In genomic region chr19:10231624-10232228, GRCh38 we compare ENCODE assay signal across 8 cellular contexts. TPM values are rescaled to one million over a fixed set of nuclear protein-coding genes. Genes with fewer than 3 reads are reported as not detected.
DNase-seq lines count a peak whose midpoint lies in the region; ATAC-seq and TF ChIP-seq lines count a peak whose summit lies in the region.

No MANE protein-coding gene starts in this region.

- H4K20me1 ChIP-seq in hepatocyte (ENCODE audit: insufficient read depth, poor library complexity, severe bottlenecking) = no peaks in the 10 kb centered on the region

- H3K4me1 ChIP-seq in HAP-1 (no peaks in the 10 kb centered on the region), hepatocyte (ENCODE audit: insufficient read depth) (peaks cover 10% of the 10 kb centered on the region)

- no peak overlapping the region for H2AFZ ChIP-seq in hepatocyte

- peaks cover 53% of the 10 kb centered on the region for H3K4me1 Mint-ChIP-seq in activated B cell treated with CpG ODN at 0.5 μM for 24 hours
- peaks cover 26% of the 10 kb centered on the region for H3K4me1 Mint-ChIP-seq in stimulated activated effector memory CD8-positive, alpha-beta T cell treated with anti-CD3 and anti-CD28 coated beads, Interleukin-12 subunit alpha, Interleukin-12 subunit beta, amount 100 ng/mL, for 72 hours

- no peaks in the 10 kb centered on the region for H3K27me3 Mint-ChIP-seq in activated B cell treated with CpG ODN at 0.5 μM for 24 hours

- H3K27me3 ChIP-seq in HAP-1 (ENCODE audit: low read depth) = no peaks in the 10 kb centered on the region
- no peaks in the 10 kb centered on the region for H3K27me3 ChIP-seq in hepatocyte

- in situ Hi-C loops in HAP-1 (cut with MboI; ENCODE audit: low sequenced_read_pairs) = loop anchor here (25.0 kb wide), 1 partner anchor 294 kb away; the partner anchor contains the start of gene OLFM2

- ATAC-seq in activated B cell treated with CpG ODN at 0.5 μM for 24 hours (ENCODE audit: low read depth) = no peak
- no peak for ATAC-seq in stimulated activated effector memory CD8-positive, alpha-beta T cell treated with anti-CD3 and anti-CD28 coated beads, Interleukin-12 subunit alpha, Interleukin-12 subunit beta, amount 100 ng/mL, for 72 hours
- ATAC-seq in GM21529 (IDR thresholded peaks at IDR 0.05; ENCODE audit: unreplicated experiment) = no peak
- ATAC-seq in GM18907 (IDR thresholded peaks at IDR 0.05; ENCODE audit: unreplicated experiment) = no peak

- CTCF ChIA-PET in activated B cell treated with CpG ODN at 0.5 μM for 24 hours (lab: Charles Lee) = interaction anchor here (8.1 kb wide), 1 partner anchor 18 kb away, joined by 93 read pairs; the partner anchor contains the start of gene MRPL4

- 76% methylated on average over 8 of the region's 8 CpGs for WGBS in hepatocyte (ENCODE audit: low lambda C conversion rate, missing lambda C conversion rate)

- POLR2A ChIA-PET in activated B cell treated with CpG ODN at 0.5 μM for 24 hours (lab: Charles Lee) = interaction anchor here (0.6 to 1.3 kb wide), 5 partner anchors 8 to 136 kb away, joined by 3 to 10 read pairs (median 3); no protein-coding TSS in a partner anchor

- peaks cover 42% of the 10 kb centered on the region for H3K79me2 ChIP-seq in hepatocyte

- DNase-seq in HAP-1 (ENCODE audit: low spot score in 2 of 2) (no peak), activated B cell treated with CpG ODN at 0.5 μM for 24 hours (no peak), hepatocyte (ENCODE audit: low spot score) (no peak), NCI-H2196 (lab: John Stamatoyannopoulos, UW; ENCODE audit: unreplicated experiment) (no peak), middle frontal gyrus (ENCODE audit: extremely low spot score, low spot score) (no peak)
- no peak for DNase-seq in stimulated activated effector memory CD8-positive, alpha-beta T cell treated with anti-CD3 and anti-CD28 coated beads, Interleukin-12 subunit alpha, Interleukin-12 subunit beta, amount 100 ng/mL, for 72 hours (ENCODE audit: low spot score in 2 of 2)

- TF ChIP-seq CTCF in activated B cell treated with CpG ODN at 0.5 μM for 24 hours (IDR thresholded peaks at IDR 0.05) (no peak), hepatocyte (IDR thresholded peaks at IDR 0.05; ENCODE audit: poor library complexity) (no peak)

- H3K9me3 ChIP-seq in HAP-1 = no peaks in the 10 kb centered on the region
- H3K9me3 ChIP-seq in hepatocyte (ENCODE audit: low read depth) = no peaks in the 10 kb centered on the region

- intact Hi-C loops in activated B cell treated with CpG ODN at 0.5 μM for 24 hours (cut with micrococcal nuclease) = loop anchor here (1.0 to 10.0 kb wide), 3 partner anchors 8 to 863 kb away; partner anchors contain the start of genes CDKN2D and KRI1

- no peaks in the 10 kb centered on the region for H3K36me3 Mint-ChIP-seq in activated B cell treated with CpG ODN at 0.5 μM for 24 hours (ENCODE audit: low read depth)
- peaks cover 6% of the 10 kb centered on the region for H3K36me3 Mint-ChIP-seq in stimulated activated effector memory CD8-positive, alpha-beta T cell treated with anti-CD3 and anti-CD28 coated beads, Interleukin-12 subunit alpha, Interleukin-12 subunit beta, amount 100 ng/mL, for 72 hours

- no peaks in the 10 kb centered on the region for H3K9me2 ChIP-seq in hepatocyte (replicated peaks; ENCODE audit: insufficient read depth)

- H3K4me3 Mint-ChIP-seq in activated B cell treated with CpG ODN at 0.5 μM for 24 hours = peak overlapping the region; percentile 75
- H3K4me3 Mint-ChIP-seq in stimulated activated effector memory CD8-positive, alpha-beta T cell treated with anti-CD3 and anti-CD28 coated beads, Interleukin-12 subunit alpha, Interleukin-12 subunit beta, amount 100 ng/mL, for 72 hours = peak overlapping the region; percentile 83

- H3K27ac Mint-ChIP-seq in activated B cell treated with CpG ODN at 0.5 μM for 24 hours = no peak overlapping the region
- peak overlapping the region; percentile 14 for H3K27ac Mint-ChIP-seq in stimulated activated effector memory CD8-positive, alpha-beta T cell treated with anti-CD3 and anti-CD28 coated beads, Interleukin-12 subunit alpha, Interleukin-12 subunit beta, amount 100 ng/mL, for 72 hours

- no peaks in the 10 kb centered on the region for H3K36me3 ChIP-seq in HAP-1 (replicated peaks)
- no peaks in the 10 kb centered on the region for H3K36me3 ChIP-seq in hepatocyte (replicated peaks; ENCODE audit: insufficient read depth, low read depth)

- peak overlapping the region; percentile 98 for H3K27ac ChIP-seq in hepatocyte

- H3K4me2 ChIP-seq in hepatocyte = peak overlapping the region; percentile 86

- H3K4me3 ChIP-seq in HAP-1 = peak overlapping the region; percentile 67
- H3K4me3 ChIP-seq in hepatocyte = peak overlapping the region; percentile 92

- H3K9me3 Mint-ChIP-seq in activated B cell treated with CpG ODN at 0.5 μM for 24 hours = no peaks in the 10 kb centered on the region
- no peaks in the 10 kb centered on the region for H3K9me3 Mint-ChIP-seq in stimulated activated effector memory CD8-positive, alpha-beta T cell treated with anti-CD3 and anti-CD28 coated beads, Interleukin-12 subunit alpha, Interleukin-12 subunit beta, amount 100 ng/mL, for 72 hours

RNA-seq across cellular contexts. Expression of gene S1PR2, which starts 0.6 kb away (rescaled TPM):
- 5.3 and 5.6 TPM in 2 replicates for total RNA-seq in activated B cell treated with CpG ODN at 0.5 μM for 24 hours
- total RNA-seq in hepatocyte = 14.9 and 16.1 TPM in 2 replicates
- polyA plus RNA-seq in hepatocyte = 8.6 and 11.4 TPM in 2 replicates

RNA-seq across cellular contexts. Expression of gene MRPL4, which starts 20.3 kb away (rescaled TPM):
- 66.9 and 68.3 TPM in 2 replicates for total RNA-seq in activated B cell treated with CpG ODN at 0.5 μM for 24 hours
- 40.1 and 43.7 TPM in 2 replicates for total RNA-seq in hepatocyte
- polyA plus RNA-seq in hepatocyte = 51.4 and 64.1 TPM in 2 replicates

RNA-seq across cellular contexts. Expression of gene DNMT1, which starts 37.0 kb away (rescaled TPM):
- total RNA-seq in activated B cell treated with CpG ODN at 0.5 μM for 24 hours = 136 and 156 TPM in 2 replicates
- 35.2 and 55.2 TPM in 2 replicates for total RNA-seq in hepatocyte
- 62.3 and 63.5 TPM in 2 replicates for polyA plus RNA-seq in hepatocyte

RNA-seq across cellular contexts. Expression of gene ICAM1, which starts 39.2 kb away (rescaled TPM):
- total RNA-seq in activated B cell treated with CpG ODN at 0.5 μM for 24 hours (32.6 and 37.4 TPM in 2 replicates), hepatocyte (19.9 and 25.6 TPM in 2 replicates)
- 19.6 and 25.2 TPM in 2 replicates for polyA plus RNA-seq in hepatocyte

RNA-seq across cellular contexts. Expression of gene ICAM4, which starts 55.0 kb away (rescaled TPM):
- 0.71 and 0.95 TPM in 2 replicates for total RNA-seq in activated B cell treated with CpG ODN at 0.5 μM for 24 hours
- total RNA-seq in hepatocyte = 4.5 and 7.9 TPM in 2 replicates
- polyA plus RNA-seq in hepatocyte = 1.6 and 5.6 TPM in 2 replicates
